In the genomic region with DNA sequence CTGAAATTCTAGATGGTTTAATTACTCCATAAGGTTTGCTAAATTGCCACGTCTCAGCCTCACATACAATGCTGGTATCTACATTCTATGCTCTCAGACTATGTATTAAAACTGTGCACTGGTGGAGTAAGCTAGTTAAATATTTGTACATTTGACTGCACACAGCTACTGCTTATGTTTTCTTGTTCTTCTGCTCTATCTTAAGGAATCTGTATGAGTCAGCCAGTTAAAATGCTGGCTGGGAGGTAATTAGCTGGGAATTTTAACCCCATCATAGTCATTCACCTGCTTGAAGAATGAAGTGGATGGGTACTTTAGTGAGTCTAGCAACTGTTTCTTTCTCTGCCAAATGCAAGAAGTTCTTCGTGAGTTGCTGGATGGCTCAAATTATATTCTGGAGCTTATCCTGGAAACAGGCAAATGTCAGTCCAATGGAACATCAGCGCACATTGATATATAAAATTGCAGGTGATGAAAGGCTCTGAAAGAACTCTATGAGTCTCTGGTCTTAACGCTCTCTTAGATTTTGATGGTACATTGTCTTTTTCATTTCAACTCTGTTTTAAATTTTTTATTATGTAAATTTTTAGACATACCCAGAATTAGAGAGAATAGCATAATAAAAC, we compare ENCODE assay signal across 13 cellular contexts.
DNase-seq lines count a peak whose midpoint lies in the region; ATAC-seq, FAIRE-seq and TF ChIP-seq lines count a peak whose summit lies in the region.
"Had no signal": no experiment of that assay in that cellular context is flagged by ENCODE, and none has a peak within 500 bp of the region (broad histone marks: within the 10 kb centered on the region; RNA-seq: fewer than 3 reads in every experiment).

No MANE protein-coding gene starts in this region.

- TF ChIP-seq EP300 in HepG2 (IDR thresholded peaks at IDR 0.05; ENCODE audit: low read depth in 2 of 2, low read length in 2 of 2) = no peak
- TF ChIP-seq EP300 in HepG2 (CRISPR knock-in tag; IDR thresholded peaks at IDR 0.05; ENCODE audit: borderline replicate concordance) = no peak

- H3K36me3 ChIP-seq in HepG2 (replicated peaks in 1 of 2; ENCODE audit: control insufficient read depth in 1 of 2, insufficient read depth in 2 of 2, low read length in 2 of 2) (no peaks in the 10 kb centered on the region), right lobe of liver (no peaks in the 10 kb centered on the region), keratinocyte (ENCODE audit: control insufficient read depth in 2 of 2, extremely low read depth in 1 of 2, insufficient read depth in 2 of 2, low read length in 2 of 2) (no peaks in the 10 kb centered on the region), uterus (no peaks in the 10 kb centered on the region)
- H3K36me3 ChIP-seq: colonic mucosa had no signal

- H4K20me1 ChIP-seq in HepG2 (ENCODE audit: insufficient read depth, low read length) (no peaks in the 10 kb centered on the region), keratinocyte (ENCODE audit: control insufficient read depth, extremely low read depth, insufficient read depth, low read length) (no peaks in the 10 kb centered on the region)

- intact Hi-C loops in HepG2 (cut with micrococcal nuclease; ENCODE audit: unreplicated experiment) (no loop called here), right lobe of liver (cut with DNase I) (no loop called here), uterus (cut with DNase I; ENCODE audit: low total_unique reads) (no loop called here)

- H3K9me3 ChIP-seq in HepG2 (ENCODE audit: low read length) (no peaks in the 10 kb centered on the region), right lobe of liver (no peaks in the 10 kb centered on the region), keratinocyte (ENCODE audit: control insufficient read depth, low read depth, low read length) (no peaks in the 10 kb centered on the region), uterus (no peaks in the 10 kb centered on the region)
- H3K9me3 ChIP-seq: colonic mucosa had no signal

- no TSS peak for BruUV-seq in HepG2 (replicated peaks; lab: Mats Ljungman, UMichigan)

- H3K79me2 ChIP-seq in HepG2 (ENCODE audit: insufficient read depth, low read length) = no peaks in the 10 kb centered on the region
- no peaks in the 10 kb centered on the region for H3K79me2 ChIP-seq in keratinocyte (ENCODE audit: control insufficient read depth, insufficient read depth, low read length)

- H2AFZ ChIP-seq in HepG2 (ENCODE audit: low read length) (no peak overlapping the region), keratinocyte (ENCODE audit: control insufficient read depth, low read length) (no peak overlapping the region)

- POLR2A ChIA-PET in HepG2 (lab: Yijun Ruan, JAX) = no interaction called here

- ATAC-seq in HepG2 (no peak), right lobe of liver (no peak), HG02623 (IDR thresholded peaks at IDR 0.05; ENCODE audit: unreplicated experiment) (no peak)
- ATAC-seq: Right ventricle myocardium inferior had no signal

- CTCF ChIA-PET in HepG2 (lab: Yijun Ruan, JAX; ENCODE audit: low intra/inter-chr PET ratio, low total read pairs) = no interaction called here

- H3K27ac ChIP-seq in HepG2 (ENCODE audit: extremely low read length, insufficient read depth, low read length) = no peak overlapping the region
- H3K27ac ChIP-seq in right lobe of liver = no peak overlapping the region
- no peak overlapping the region for H3K27ac ChIP-seq in keratinocyte (ENCODE audit: control insufficient read depth, insufficient read depth, low read length)
- no peak overlapping the region for H3K27ac ChIP-seq in uterus
- H3K27ac ChIP-seq: colonic mucosa had no signal

- H3K9me1 ChIP-seq in keratinocyte (ENCODE audit: control insufficient read depth, extremely low read depth, insufficient read depth, low read length) = no peaks in the 10 kb centered on the region

- H3K4me1 ChIP-seq in HepG2 (ENCODE audit: insufficient read depth, low read length) (no peaks in the 10 kb centered on the region), right lobe of liver (no peaks in the 10 kb centered on the region), keratinocyte (ENCODE audit: control insufficient read depth, extremely low read depth, insufficient read depth, low read length) (peaks cover 14% of the 10 kb centered on the region), uterus (no peaks in the 10 kb centered on the region)
- H3K4me1 ChIP-seq: colonic mucosa had no signal

- TF ChIP-seq CTCF in HepG2 (CRISPR knock-in tag; IDR thresholded peaks at IDR 0.05) = no peak
- TF ChIP-seq CTCF in right lobe of liver (IDR thresholded peaks at IDR 0.05) = no peak
- no peak for TF ChIP-seq CTCF in astrocyte of the cerebellum (IDR thresholded peaks at IDR 0.05; ENCODE audit: low read depth, low read length, missing control alignments)
- no peak for TF ChIP-seq CTCF in keratinocyte (optimal IDR thresholded peaks at IDR 0.05 in 1 of 3, IDR thresholded peaks at IDR 0.05 in 1 of 3, conservative IDR thresholded peaks at IDR 0.05 in 1 of 3; ENCODE audit: extremely low read depth in 1 of 3, insufficient read depth in 2 of 3, low read length in 3 of 3)
- TF ChIP-seq CTCF in uterus (IDR thresholded peaks at IDR 0.05) = no peak

- dilution Hi-C loops in keratinocyte (cut with MboI; ENCODE audit: extremely low pct_ligation_motif_present, low sequenced_read_pairs) = no loop called here

- H3K27me3 ChIP-seq in HepG2 (ENCODE audit: control insufficient read depth in 1 of 2, insufficient read depth in 2 of 2, low read length in 2 of 2) (no peaks in the 10 kb centered on the region), right lobe of liver (no peaks in the 10 kb centered on the region), keratinocyte (ENCODE audit: control insufficient read depth, extremely low read depth, insufficient read depth, low read length) (no peaks in the 10 kb centered on the region), uterus (no peaks in the 10 kb centered on the region)
- H3K27me3 ChIP-seq: colonic mucosa had no signal

- 95% methylated on average over 4 of the region's 4 CpGs for WGBS in HepG2 (ENCODE audit: low lambda C conversion rate)
- WGBS in right lobe of liver (ENCODE audit: insufficient coverage, low coverage, low lambda C conversion rate, missing lambda C conversion rate) = 92% methylated on average over 4 of the region's 4 CpGs

- TF ChIP-seq POLR2A in HepG2 (IDR thresholded peaks at IDR 0.05; ENCODE audit: insufficient read depth in 1 of 2, low read depth in 2 of 2, low read length in 2 of 2) (no peak), right lobe of liver (IDR thresholded peaks at IDR 0.05) (no peak), uterus (IDR thresholded peaks at IDR 0.05) (no peak)

- H3K4me2 ChIP-seq in HepG2 (ENCODE audit: low read depth, low read length) (no peak overlapping the region), keratinocyte (ENCODE audit: control insufficient read depth, extremely low read depth, insufficient read depth, low read depth, low read length) (peak overlapping the region; percentile 24)

- H3K9ac ChIP-seq in HepG2 (ENCODE audit: insufficient read depth, low read depth, low read length) (no peak overlapping the region), keratinocyte (ENCODE audit: control insufficient read depth, extremely low read depth, insufficient read depth, low read length) (no peak overlapping the region)

- H3K4me3 ChIP-seq in HepG2 (replicated peaks in 1 of 3; ENCODE audit: insufficient read depth in 1 of 3, low read depth in 2 of 3, low read length in 3 of 3) (no peak overlapping the region), right lobe of liver (no peak overlapping the region), astrocyte of the cerebellum (ENCODE audit: low read depth, low read length) (no peak overlapping the region), keratinocyte (ENCODE audit: control insufficient read depth in 2 of 3, extremely low read depth in 1 of 3, insufficient read depth in 2 of 3, low read depth in 1 of 3, low read length in 3 of 3) (no peak overlapping the region), uterus (no peak overlapping the region)
- H3K4me3 ChIP-seq: colonic mucosa had no signal

- in situ Hi-C loops in HepG2 (cut with HindIII; ENCODE audit: extremely low pct_ligation_motif_present, low pct_unique_long_range_greater_than_20kb) = no loop called here
- in situ Hi-C loops in astrocyte of the cerebellum (cut with HindIII; ENCODE audit: low sequenced_read_pairs) = no loop called here

- TF ChIP-seq RAD21 in HepG2 (CRISPR knock-in tag; IDR thresholded peaks at IDR 0.05) = no peak

- DNase-seq in HepG2 (ENCODE audit: low spot score) (peak; percentile 10), right lobe of liver (no peak), astrocyte of the cerebellum (ENCODE audit: low read depth) (peak; percentile 64), keratinocyte (ENCODE audit: low read depth, low spot score) (no peak), uterus (no peak), GDM1 (lab: John Stamatoyannopoulos, UW) (no peak), midbrain (lab: John Stamatoyannopoulos, UW) (no peak)
- DNase-seq: activated CD4-positive, alpha-beta T cell treated with anti-CD3 and anti-CD28 coated beads for 4 hours; colonic mucosa; stimulated activated CD4-positive, alpha-beta T cell treated with anti-CD3 and anti-CD28 coated beads, Interleukin-4, amount 100 ng/mL, for 1 hour; substantia nigra had no signal

- FAIRE-seq in HepG2 (lab: Jason Lieb, UNC) = no peak
- FAIRE-seq in keratinocyte (lab: Jason Lieb, UNC) = peak; percentile 90

TF ChIP-seq in HepG2, 621 proteins besides CTCF, POLR2A, EP300 and RAD21 (continues in another document):
- TF ChIP-seq ZNF674 (CRISPR knock-in tag; IDR thresholded peaks at IDR 0.05; ENCODE audit: low read depth) (no peak), RORA (CRISPR knock-in tag; IDR thresholded peaks at IDR 0.05) (no peak), ARID2 (CRISPR knock-in tag; IDR thresholded peaks at IDR 0.05; ENCODE audit: borderline replicate concordance) (no peak), SAFB2 (CRISPR knock-in tag; IDR thresholded peaks at IDR 0.05; ENCODE audit: borderline replicate concordance, low read depth) (no peak), ZNF549 (CRISPR knock-in tag; IDR thresholded peaks at IDR 0.05) (no peak), HNF4A (CRISPR knock-in tag; IDR thresholded peaks at IDR 0.05) (no peak), ZNF747 (CRISPR knock-in tag; IDR thresholded peaks at IDR 0.05; ENCODE audit: borderline replicate concordance) (no peak), ZNF780A (CRISPR knock-in tag; IDR thresholded peaks at IDR 0.05) (no peak)
- TF ChIP-seq, protein P1, sequence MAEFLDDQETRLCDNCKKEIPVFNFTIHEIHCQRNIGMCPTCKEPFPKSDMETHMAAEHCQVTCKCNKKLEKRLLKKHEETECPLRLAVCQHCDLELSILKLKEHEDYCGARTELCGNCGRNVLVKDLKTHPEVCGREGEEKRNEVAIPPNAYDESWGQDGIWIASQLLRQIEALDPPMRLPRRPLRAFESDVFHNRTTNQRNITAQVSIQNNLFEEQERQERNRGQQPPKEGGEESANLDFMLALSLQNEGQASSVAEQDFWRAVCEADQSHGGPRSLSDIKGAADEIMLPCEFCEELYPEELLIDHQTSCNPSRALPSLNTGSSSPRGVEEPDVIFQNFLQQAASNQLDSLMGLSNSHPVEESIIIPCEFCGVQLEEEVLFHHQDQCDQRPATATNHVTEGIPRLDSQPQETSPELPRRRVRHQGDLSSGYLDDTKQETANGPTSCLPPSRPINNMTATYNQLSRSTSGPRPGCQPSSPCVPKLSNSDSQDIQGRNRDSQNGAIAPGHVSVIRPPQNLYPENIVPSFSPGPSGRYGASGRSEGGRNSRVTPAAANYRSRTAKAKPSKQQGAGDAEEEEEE (CRISPR knock-in tag; IDR thresholded peaks at IDR 0.05; ENCODE audit: borderline replicate concordance) = no peak

Comparison
In these comparisons a context has a peak if more than half of its experiments do, and no peak if none do; other contexts are left out.
1. DNase-seq: peak in HepG2 (single experiment) and astrocyte of the cerebellum (single experiment); none in right lobe of liver (0 of 3), keratinocyte (single experiment), uterus (0 of 2), GDM1 (single experiment) and midbrain (single experiment).